18 cellular contexts compared by ENCODE assay signal in genomic region chr22:44131412-44131811, GRCh38. TPM values are rescaled to one million over a fixed set of nuclear protein-coding genes. Genes with fewer than 3 reads are reported as not detected.
"Had no signal": no experiment of that assay in that cellular context is flagged by ENCODE, and none has a peak within 500 bp of the region (broad histone marks: within the 10 kb centered on the region; RNA-seq: fewer than 3 reads in every experiment).

No MANE protein-coding gene starts in this region.

- ATAC-seq: effector memory CD8-positive, alpha-beta T cell; foreskin keratinocyte; left colon; mucosa of descending colon; naive thymus-derived CD8-positive, alpha-beta T cell; right cardiac atrium had no signal

- H3K36me3 ChIP-seq: thoracic aorta had no signal

- H3K27me3 ChIP-seq: foreskin keratinocyte, stomach, transverse colon had no signal

- FAIRE-seq: keratinocyte had no signal

- H3K27ac ChIP-seq: stomach, thoracic aorta, transverse colon had no signal

- H3K4me1 ChIP-seq: stomach had no signal

- H3K4me3 ChIP-seq: mucosa of descending colon, stomach, thoracic aorta, transverse colon had no signal

- DNase-seq: effector memory CD8-positive, alpha-beta T cell; foreskin keratinocyte; immature natural killer cell; mucosa of descending colon; right cardiac atrium; stimulated activated CD4-positive, alpha-beta T cell treated with anti-CD3 and anti-CD28 coated beads, Interleukin-15, amount 100 ng/mL, for 24 hours; stimulated activated CD4-positive, alpha-beta T cell treated with anti-CD3 and anti-CD28 coated beads, Interleukin-1b, Interleukin-23, amount 100 ng/mL, for 48 hours; stimulated activated CD4-positive, alpha-beta T cell treated with anti-CD3 and anti-CD28 coated beads, Interleukin-4, amount 100 ng/mL, for 4 hours; stimulated activated naive CD4-positive, alpha-beta T cell; stomach; substantia nigra; transverse colon had no signal

RNA-seq across cellular contexts. Expression of gene PARVG, which starts 49.3 kb away (rescaled TPM):
- total RNA-seq: epithelial cell of proximal tubule, foreskin keratinocyte, osteocyte had no signal
- polyA plus RNA-seq: foreskin keratinocyte, keratinocyte had no signal
